8 cellular contexts compared by ENCODE assay signal in the genomic region with DNA sequence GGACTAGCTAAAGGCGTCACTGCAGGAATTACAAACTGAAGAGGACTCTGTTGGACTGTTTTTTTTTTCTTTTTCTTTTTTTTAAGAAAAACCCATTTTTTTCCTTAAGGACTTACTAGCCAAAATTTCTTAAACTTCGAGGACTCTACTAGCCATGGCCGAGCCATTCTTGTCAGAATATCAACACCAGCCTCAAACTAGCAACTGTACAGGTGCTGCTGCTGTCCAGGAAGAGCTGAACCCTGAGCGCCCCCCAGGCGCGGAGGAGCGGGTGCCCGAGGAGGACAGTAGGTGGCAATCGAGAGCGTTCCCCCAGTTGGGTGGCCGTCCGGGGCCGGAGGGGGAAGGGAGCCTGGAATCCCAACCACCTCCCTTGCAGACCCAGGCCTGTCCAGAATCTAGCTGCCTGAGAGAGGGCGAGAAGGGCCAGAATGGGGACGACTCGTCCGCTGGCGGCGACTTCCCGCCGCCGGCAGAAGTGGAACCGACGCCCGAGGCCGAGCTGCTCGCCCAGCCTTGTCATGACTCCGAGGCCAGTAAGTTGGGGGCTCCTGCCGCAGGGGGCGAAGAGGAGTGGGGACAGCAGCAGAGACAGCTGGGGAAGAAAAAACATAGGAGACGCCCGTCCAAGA. TPM values are rescaled to one million over a fixed set of nuclear protein-coding genes. Genes with fewer than 3 reads are reported as not detected.
DNase-seq lines count a peak whose midpoint lies in the region; ATAC-seq and TF ChIP-seq lines count a peak whose summit lies in the region.

No MANE protein-coding gene starts in this region.

- H3K4me1 Mint-ChIP-seq in activated T-helper 17 cell treated with anti-CD3 and anti-CD28 coated beads, Interleukin-2, amount 50 U/mL, for 72 hours, result peaks cover 25% of the 10 kb centered on the region

- H3K36me3 ChIP-seq in KOPT-K1 (ENCODE audit: insufficient read depth, low read length), result peaks cover 6% of the 10 kb centered on the region; the same call in 1 of the 2 replicates
- H3K36me3 ChIP-seq in Peyer's patch, result no peaks in the 10 kb centered on the region
- no peaks in the 10 kb centered on the region for H3K36me3 ChIP-seq in esophagus squamous epithelium
- peaks cover 0 to 4% of the 10 kb centered on the region in 2 donors for H3K36me3 ChIP-seq in muscle layer of duodenum (ENCODE audit: control insufficient read depth in 1 of 2, insufficient read depth in 2 of 2, low read length in 2 of 2)
- no peaks in the 10 kb centered on the region for H3K36me3 ChIP-seq in stomach

- TF ChIP-seq POLR2A in Peyer's patch (IDR thresholded peaks at IDR 0.05) (peak; percentile 14 to 18), esophagus squamous epithelium (IDR thresholded peaks at IDR 0.05) (peak in 1 of 4 donors; percentile 18), stomach (IDR thresholded peaks at IDR 0.05) (no peak)

- no peaks in the 10 kb centered on the region for H3K27me3 Mint-ChIP-seq in activated T-helper 17 cell treated with anti-CD3 and anti-CD28 coated beads, Interleukin-2, amount 50 U/mL, for 72 hours

- intact Hi-C loops in esophagus squamous epithelium (cut with DNase I), result no loop called here
- intact Hi-C loops in stomach (cut with DNase I; ENCODE audit: low total_unique reads), result no loop called here

- H3K9me3 ChIP-seq in KOPT-K1 (ENCODE audit: insufficient read depth, low read length, poor library complexity, severe bottlenecking), result no peaks in the 10 kb centered on the region
- no peaks in the 10 kb centered on the region for H3K9me3 ChIP-seq in Peyer's patch
- H3K9me3 ChIP-seq in esophagus squamous epithelium, result no peaks in the 10 kb centered on the region
- no peaks in the 10 kb centered on the region for H3K9me3 ChIP-seq in muscle layer of duodenum (ENCODE audit: control insufficient read depth in 1 of 2, low read length in 2 of 2)
- H3K9me3 ChIP-seq in stomach, result no peaks in the 10 kb centered on the region

- peak; percentile 89 for TF ChIP-seq CTCF in GM13977 (IDR thresholded peaks at IDR 0.05; ENCODE audit: extremely low read depth, insufficient read depth, missing control alignments)
- TF ChIP-seq CTCF in Peyer's patch (IDR thresholded peaks at IDR 0.05), result peak; percentile 65 to 91 (median 79)
- TF ChIP-seq CTCF in esophagus squamous epithelium (IDR thresholded peaks at IDR 0.05), result peak; percentile 61 to 91 (median 78)
- peak in 5 of 7 experiments; percentile 64 to 77 (median 72) for TF ChIP-seq CTCF in stomach (IDR thresholded peaks at IDR 0.05)

- peak overlapping the region; percentile 65 to 79 (median 72) for H3K4me3 ChIP-seq in Peyer's patch
- peak overlapping the region; percentile 53 to 90 (median 72) for H3K4me3 ChIP-seq in esophagus squamous epithelium
- H3K4me3 ChIP-seq in muscle layer of duodenum (ENCODE audit: low read depth in 1 of 2, low read length in 2 of 2), result peak overlapping the region; percentile 83 to 89
- peak overlapping the region; percentile 82 to 92 (median 83) for H3K4me3 ChIP-seq in stomach

- H3K27me3 ChIP-seq in Peyer's patch, result no peaks in the 10 kb centered on the region
- no peaks in the 10 kb centered on the region for H3K27me3 ChIP-seq in esophagus squamous epithelium
- H3K27me3 ChIP-seq in muscle layer of duodenum (ENCODE audit: low read depth, low read length), result no peaks in the 10 kb centered on the region
- H3K27me3 ChIP-seq in stomach, result no peaks in the 10 kb centered on the region

- no peaks in the 10 kb centered on the region for H3K9me3 Mint-ChIP-seq in activated T-helper 17 cell treated with anti-CD3 and anti-CD28 coated beads, Interleukin-2, amount 50 U/mL, for 72 hours

- peak overlapping the region; percentile 99 for H3K4me3 Mint-ChIP-seq in activated T-helper 17 cell treated with anti-CD3 and anti-CD28 coated beads, Interleukin-2, amount 50 U/mL, for 72 hours

- H3K36me3 Mint-ChIP-seq in activated T-helper 17 cell treated with anti-CD3 and anti-CD28 coated beads, Interleukin-2, amount 50 U/mL, for 72 hours (ENCODE audit: low read depth), result peaks cover 53% of the 10 kb centered on the region

- H3K27ac Mint-ChIP-seq in activated T-helper 17 cell treated with anti-CD3 and anti-CD28 coated beads, Interleukin-2, amount 50 U/mL, for 72 hours, result peak overlapping the region; percentile 100

- H3K27ac ChIP-seq in KOPT-K1 (ENCODE audit: low read depth, low read length, poor library complexity, severe bottlenecking) (peak overlapping the region; percentile 67), Peyer's patch (peak overlapping the region; percentile 87 to 97 (median 92)), esophagus squamous epithelium (peak overlapping the region; percentile 89 to 98 (median 94)), muscle layer of duodenum (ENCODE audit: low read length) (peak overlapping the region; percentile 94), stomach (peak overlapping the region; percentile 89 to 99 (median 97))

- peak; percentile 34 for ATAC-seq in activated T-helper 17 cell treated with anti-CD3 and anti-CD28 coated beads, Interleukin-2, amount 50 U/mL, for 72 hours (replicated peaks)
- ATAC-seq in HG02588 (IDR thresholded peaks at IDR 0.05; ENCODE audit: unreplicated experiment), result no peak

- WGBS in esophagus squamous epithelium, 2 donors, result 0% methylated on average over 5 to 23 of the region's 32 CpGs
- WGBS in stomach, 5 donors, result 0 to 1% (median 0%) methylated on average over 17 to 32 of the region's 32 CpGs

- in situ Hi-C loops in GM13977 (cut with MboI; ENCODE audit: low pct_unique_long_range_greater_than_20kb, low sequenced_read_pairs, unreplicated experiment), result no loop called here

- no peak for TF ChIP-seq EP300 in stomach (IDR thresholded peaks at IDR 0.05)

- peaks cover 3 to 47% (median 21%) of the 10 kb centered on the region in 4 donors for H3K4me1 ChIP-seq in Peyer's patch
- peaks cover 16 to 73% (median 34%) of the 10 kb centered on the region in 3 donors for H3K4me1 ChIP-seq in esophagus squamous epithelium
- peaks cover 15 to 45% of the 10 kb centered on the region in 2 donors for H3K4me1 ChIP-seq in muscle layer of duodenum (ENCODE audit: control insufficient read depth in 1 of 2, insufficient read depth in 2 of 2, low read length in 2 of 2)
- H3K4me1 ChIP-seq in stomach, result peaks cover 43 to 72% (median 55%) of the 10 kb centered on the region in 4 donors

- DNase-seq in GM13977 (ENCODE audit: low spot score), result peak; percentile 77
- DNase-seq in Peyer's patch, result peak; percentile 84 to 93 (median 89)
- DNase-seq in esophagus squamous epithelium (lab: John Stamatoyannopoulos, UW), result no peak
- DNase-seq in stomach, result peak; percentile 80

RNA-seq across cellular contexts. Expression of a gene that starts 0.9 kb away (rescaled TPM):
- total RNA-seq in Peyer's patch, result 10 to 100 TPM; 24.3 to 41.8 (median 31.7) TPM
- total RNA-seq in activated T-helper 17 cell treated with anti-CD3 and anti-CD28 coated beads, Interleukin-2, amount 50 U/mL, for 72 hours, result 10 to 100 TPM; 45.9 to 66.4 TPM
- 10 to 100 TPM; 19.8 to 28.4 (median 25.3) TPM for total RNA-seq in esophagus squamous epithelium
- total RNA-seq in stomach, result 10 to 100 TPM in 3 of 5 donors, 1 to 10 TPM in 2; 6.4 to 23.8 (median 13.0) TPM
- 10 to 100 TPM; 15.4 to 20.5 (median 16.1) TPM for polyA plus RNA-seq in stomach

RNA-seq across cellular contexts. Expression of a gene that starts 12.5 kb away (rescaled TPM):
- total RNA-seq in Peyer's patch, result 10 to 100 TPM in 3 of 4 donors, 1 to 10 TPM in 1; 8.4 to 28.9 (median 11.2) TPM
- 1 to 10 TPM; 6.1 to 8.5 TPM for total RNA-seq in activated T-helper 17 cell treated with anti-CD3 and anti-CD28 coated beads, Interleukin-2, amount 50 U/mL, for 72 hours
- total RNA-seq in esophagus squamous epithelium, result 1 to 10 TPM; 1.7 to 9.0 (median 4.9) TPM
- total RNA-seq in stomach, result 10 to 100 TPM in 2 of 5 donors, 1 to 10 TPM in 2, under 1 TPM in 1; 0.92 to 34.4 (median 6.7) TPM
- 10 to 100 TPM; 10.8 to 12.5 (median 11.1) TPM for polyA plus RNA-seq in stomach

RNA-seq across cellular contexts. Expression of a gene that starts 13.7 kb away (rescaled TPM):
- total RNA-seq in Peyer's patch (100 to 1,000 TPM in 1 of 4 donors, 10 to 100 TPM in 3; 33.8 to 124 (median 76.3) TPM), esophagus squamous epithelium (1 to 10 TPM; 1.7 to 6.9 (median 4.5) TPM), stomach (10 to 100 TPM in 3 of 5 donors, 1 to 10 TPM in 2; 4.6 to 24.6 (median 15.2) TPM)
- total RNA-seq in activated T-helper 17 cell treated with anti-CD3 and anti-CD28 coated beads, Interleukin-2, amount 50 U/mL, for 72 hours, result 10 to 100 TPM in 1 of 2 donors, 1 to 10 TPM in 1; 9.8 to 12.6 TPM
- polyA plus RNA-seq in stomach, result 10 to 100 TPM; 16.1 to 23.1 (median 18.1) TPM

RNA-seq across cellular contexts. Expression of a gene that starts 16.8 kb away (rescaled TPM):
- 10 to 100 TPM; 11.6 to 44.4 (median 18.4) TPM for total RNA-seq in Peyer's patch
- total RNA-seq in activated T-helper 17 cell treated with anti-CD3 and anti-CD28 coated beads, Interleukin-2, amount 50 U/mL, for 72 hours, result 1 to 10 TPM; 3.1 to 6.5 TPM
- total RNA-seq in esophagus squamous epithelium, result 100 to 1,000 TPM in 1 of 4 donors, 10 to 100 TPM in 3; 16.3 to 105 (median 20.5) TPM
- total RNA-seq in stomach, result 100 to 1,000 TPM in 1 of 5 donors, 10 to 100 TPM in 3, 1 to 10 TPM in 1; 7.6 to 215 (median 31.0) TPM
- polyA plus RNA-seq in stomach, result 100 to 1,000 TPM in 1 of 3 donors, 10 to 100 TPM in 2; 17.2 to 106 (median 53.2) TPM

Comparison
In these comparisons a context has a peak if more than half of its experiments do, and no peak if none do; other contexts are left out.
1. POLR2A ChIP-seq: peak in Peyer's patch (2 of 2); none in stomach (0 of 4).
2. Peak in every context shown above with its lines, with median percentiles within 50 percentile points of each other: CTCF ChIP-seq, H3K27ac ChIP-seq and H3K4me3 ChIP-seq.